ENCODE assay signal across 17 cellular contexts in the genomic region with DNA sequence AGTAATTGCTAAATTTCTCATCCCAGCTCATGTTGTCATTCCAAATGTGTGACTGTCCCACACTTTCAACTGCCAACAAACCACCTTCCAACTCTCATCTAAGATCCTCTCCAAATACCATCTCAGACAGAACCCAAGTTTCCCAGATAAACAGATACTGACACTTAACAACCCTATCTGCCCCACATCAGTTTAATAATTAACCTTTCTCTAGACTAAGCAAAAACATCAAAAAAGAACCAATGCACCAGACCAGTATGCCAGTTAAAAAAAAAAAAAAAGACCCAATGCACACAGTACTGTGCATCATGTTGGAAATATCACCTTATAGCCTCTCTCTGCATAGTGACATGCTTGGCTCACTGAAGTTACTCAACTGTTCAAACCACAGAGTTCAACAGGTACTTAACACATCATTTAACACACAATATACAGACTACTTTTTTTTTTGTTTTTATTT. TPM values are rescaled to one million over a fixed set of nuclear protein-coding genes. Genes with fewer than 3 reads are reported as not detected.
DNase-seq lines count a peak whose midpoint lies in the region; ATAC-seq and TF ChIP-seq lines count a peak whose summit lies in the region.
"Had no signal": no experiment of that assay in that cellular context is flagged by ENCODE, and none has a peak within 500 bp of the region (broad histone marks: within the 10 kb centered on the region; RNA-seq: fewer than 3 reads in every experiment).

No MANE protein-coding gene starts in this region.

- peaks cover 5% of the 10 kb centered on the region for H3K36me3 Mint-ChIP-seq in activated CD4-positive, alpha-beta T cell treated with anti-CD3 and anti-CD28 coated beads for 36 hours (ENCODE audit: low read depth)
- H3K36me3 Mint-ChIP-seq in activated CD4-positive, alpha-beta T cell treated with anti-CD3 and anti-CD28 coated beads, Interleukin-2, amount 10 ng/mL, durations not matched to agents 7 days and 5 days (ENCODE audit: low read depth) = peaks cover 16% of the 10 kb centered on the region
- H3K36me3 Mint-ChIP-seq in stimulated activated effector memory CD8-positive, alpha-beta T cell treated with anti-CD3 and anti-CD28 coated beads, Interleukin-12 subunit alpha, Interleukin-12 subunit beta, amount 100 ng/mL, for 72 hours = peaks cover 7% of the 10 kb centered on the region
- H3K36me3 Mint-ChIP-seq: natural killer cell treated with Interleukin-12 subunit alpha and Interleukin-12 subunit beta and Interleukin-15 and Interleukin-18, amount 100 ng/mL, for 72 hours had no signal

- H3K36me3 ChIP-seq in Loucy (ENCODE audit: insufficient read depth, low read length) (no peaks in the 10 kb centered on the region), esophagus muscularis mucosa (no peaks in the 10 kb centered on the region)
- H3K36me3 ChIP-seq: adrenal gland, gastrocnemius medialis had no signal

- H3K27me3 Mint-ChIP-seq in activated CD4-positive, alpha-beta T cell treated with anti-CD3 and anti-CD28 coated beads for 36 hours = no peaks in the 10 kb centered on the region
- no peaks in the 10 kb centered on the region for H3K27me3 Mint-ChIP-seq in activated CD4-positive, alpha-beta T cell treated with anti-CD3 and anti-CD28 coated beads, Interleukin-2, amount 10 ng/mL, durations not matched to agents 7 days and 5 days
- H3K27me3 Mint-ChIP-seq: natural killer cell treated with Interleukin-12 subunit alpha and Interleukin-12 subunit beta and Interleukin-15 and Interleukin-18, amount 100 ng/mL, for 72 hours had no signal

- CTCF ChIA-PET in activated CD4-positive, alpha-beta T cell treated with anti-CD3 and anti-CD28 coated beads for 36 hours (lab: Charles Lee) = no interaction called here
- CTCF ChIA-PET in activated CD4-positive, alpha-beta T cell treated with anti-CD3 and anti-CD28 coated beads, Interleukin-2, amount 10 ng/mL, durations not matched to agents 7 days and 5 days (lab: Charles Lee) = no interaction called here

- H3K4me3 ChIP-seq in Loucy (ENCODE audit: low read length, poor library complexity, severe bottlenecking) = no peak overlapping the region
- H3K4me3 ChIP-seq in esophagus muscularis mucosa = no peak overlapping the region
- H3K4me3 ChIP-seq: adrenal gland, gastrocnemius medialis had no signal

- H3K27ac Mint-ChIP-seq in activated CD4-positive, alpha-beta T cell treated with anti-CD3 and anti-CD28 coated beads for 36 hours = peak overlapping the region; percentile 17
- no peak overlapping the region for H3K27ac Mint-ChIP-seq in activated CD4-positive, alpha-beta T cell treated with anti-CD3 and anti-CD28 coated beads, Interleukin-2, amount 10 ng/mL, durations not matched to agents 7 days and 5 days
- no peak overlapping the region for H3K27ac Mint-ChIP-seq in stimulated activated effector memory CD8-positive, alpha-beta T cell treated with anti-CD3 and anti-CD28 coated beads, Interleukin-12 subunit alpha, Interleukin-12 subunit beta, amount 100 ng/mL, for 72 hours
- H3K27ac Mint-ChIP-seq: dendritic cell treated with granulocyte-macrophage colony-stimulating factor and Interleukin-4, amounts not matched to agents 40 ng/mL and 50 ng/mL, for 4 days; natural killer cell treated with Interleukin-12 subunit alpha and Interleukin-12 subunit beta and Interleukin-15 and Interleukin-18, amount 100 ng/mL, for 72 hours had no signal

- TF ChIP-seq POLR2A in esophagus muscularis mucosa (IDR thresholded peaks at IDR 0.05; ENCODE audit: low read depth) = no peak

- TF ChIP-seq CTCF in Loucy (conservative IDR thresholded peaks at IDR 0.05; ENCODE audit: low read length) (no peak), esophagus muscularis mucosa (IDR thresholded peaks at IDR 0.05) (no peak)

- POLR2A ChIA-PET in activated CD4-positive, alpha-beta T cell treated with anti-CD3 and anti-CD28 coated beads for 36 hours (lab: Charles Lee) = no interaction called here
- POLR2A ChIA-PET in activated CD4-positive, alpha-beta T cell treated with anti-CD3 and anti-CD28 coated beads, Interleukin-2, amount 10 ng/mL, durations not matched to agents 7 days and 5 days (lab: Charles Lee) = no interaction called here

- H3K9me2 ChIP-seq in Loucy (replicated peaks; ENCODE audit: low read depth, low read length) = no peaks in the 10 kb centered on the region

- no peak for TF ChIP-seq EP300 in esophagus muscularis mucosa (IDR thresholded peaks at IDR 0.05)

- no peak overlapping the region for H2AFZ ChIP-seq in Loucy (ENCODE audit: low read length)

- intact Hi-C loops in activated CD4-positive, alpha-beta T cell treated with anti-CD3 and anti-CD28 coated beads for 36 hours (cut with DNase I, micrococcal nuclease) = loop anchor here (5.0 to 10.0 kb wide), 3 partner anchors 148 to 844 kb away; partner anchors contain the start of genes ACTR8 (in 1 of the 2), GLT8D1 (in 1 of the 2) and SPCS1 (in 1 of the 2)
- intact Hi-C loops in esophagus muscularis mucosa (cut with DNase I) = no loop called here

- peak overlapping the region; percentile 22 for H3K4me2 ChIP-seq in Loucy (ENCODE audit: low read depth, low read length, poor library complexity, severe bottlenecking)

- peak; percentile 40 for ATAC-seq in activated CD4-positive, alpha-beta T cell treated with anti-CD3 and anti-CD28 coated beads for 36 hours
- ATAC-seq in stimulated activated effector memory CD8-positive, alpha-beta T cell treated with anti-CD3 and anti-CD28 coated beads, Interleukin-12 subunit alpha, Interleukin-12 subunit beta, amount 100 ng/mL, for 72 hours = peak; percentile 68
- ATAC-seq in HG03135 (IDR thresholded peaks at IDR 0.05; ENCODE audit: unreplicated experiment) (no peak), GM19324 (IDR thresholded peaks at IDR 0.05; ENCODE audit: low FRiP score, unreplicated experiment) (no peak)
- ATAC-seq: gastrocnemius medialis; natural killer cell treated with Interleukin-12 subunit alpha and Interleukin-12 subunit beta and Interleukin-15 and Interleukin-18, amount 100 ng/mL, for 72 hours had no signal

- H3K9ac ChIP-seq in Loucy (ENCODE audit: low read depth, low read length, poor library complexity, severe bottlenecking) = no peak overlapping the region

- no peak overlapping the region for H3K27ac ChIP-seq in esophagus muscularis mucosa (replicated peaks in 1 of 4)
- H3K27ac ChIP-seq: adrenal gland, gastrocnemius medialis had no signal

- H3K9me3 ChIP-seq in Loucy (ENCODE audit: insufficient read depth, low read depth, low read length) = no peaks in the 10 kb centered on the region
- H3K9me3 ChIP-seq in esophagus muscularis mucosa = no peaks in the 10 kb centered on the region
- H3K9me3 ChIP-seq: adrenal gland, gastrocnemius medialis had no signal

- H3K79me2 ChIP-seq in Loucy (ENCODE audit: insufficient read depth, low read length) = peaks cover 83% of the 10 kb centered on the region

- H3K4me1 ChIP-seq in Loucy (ENCODE audit: insufficient read depth, low read length, poor library complexity, severe bottlenecking) (peaks cover 42% of the 10 kb centered on the region), esophagus muscularis mucosa (peaks cover 0 to 43% (median 37%) of the 10 kb centered on the region in 4 donors)

- no peaks in the 10 kb centered on the region for H3F3A ChIP-seq in Loucy (ENCODE audit: low read depth)

- H3K27me3 ChIP-seq in Loucy (ENCODE audit: insufficient read depth, low read length, poor library complexity, severe bottlenecking) = no peaks in the 10 kb centered on the region
- H3K27me3 ChIP-seq in esophagus muscularis mucosa = no peaks in the 10 kb centered on the region
- H3K27me3 ChIP-seq: adrenal gland, gastrocnemius medialis had no signal

- peaks cover 74% of the 10 kb centered on the region for H3K4me1 Mint-ChIP-seq in activated CD4-positive, alpha-beta T cell treated with anti-CD3 and anti-CD28 coated beads for 36 hours
- peaks cover 64% of the 10 kb centered on the region for H3K4me1 Mint-ChIP-seq in activated CD4-positive, alpha-beta T cell treated with anti-CD3 and anti-CD28 coated beads, Interleukin-2, amount 10 ng/mL, durations not matched to agents 7 days and 5 days
- H3K4me1 Mint-ChIP-seq in stimulated activated effector memory CD8-positive, alpha-beta T cell treated with anti-CD3 and anti-CD28 coated beads, Interleukin-12 subunit alpha, Interleukin-12 subunit beta, amount 100 ng/mL, for 72 hours = peaks cover 60% of the 10 kb centered on the region

- peaks cover 28% of the 10 kb centered on the region for H4K20me1 ChIP-seq in Loucy (ENCODE audit: insufficient read depth, low read length, poor library complexity, severe bottlenecking)

- DNase-seq in activated CD4-positive, alpha-beta T cell treated with anti-CD3 and anti-CD28 coated beads for 36 hours = no peak
- no peak for DNase-seq in activated CD4-positive, alpha-beta T cell treated with anti-CD3 and anti-CD28 coated beads, Interleukin-2, amount 10 ng/mL, durations not matched to agents 7 days and 5 days
- DNase-seq in esophagus muscularis mucosa (ENCODE audit: extremely low spot score) = peak; percentile 37
- no peak for DNase-seq in stimulated activated effector memory CD8-positive, alpha-beta T cell treated with anti-CD3 and anti-CD28 coated beads, Interleukin-12 subunit alpha, Interleukin-12 subunit beta, amount 100 ng/mL, for 72 hours (ENCODE audit: low spot score in 2 of 2)
- no peak for DNase-seq in D341Med (ENCODE audit: low spot score)
- DNase-seq: 8988T, adrenal gland, DMS153, gastrocnemius medialis, Karpas-422, kidney, OCI-M1 had no signal

- H3K4me3 Mint-ChIP-seq in activated CD4-positive, alpha-beta T cell treated with anti-CD3 and anti-CD28 coated beads for 36 hours = no peak overlapping the region
- H3K4me3 Mint-ChIP-seq in activated CD4-positive, alpha-beta T cell treated with anti-CD3 and anti-CD28 coated beads, Interleukin-2, amount 10 ng/mL, durations not matched to agents 7 days and 5 days = no peak overlapping the region
- H3K4me3 Mint-ChIP-seq in stimulated activated effector memory CD8-positive, alpha-beta T cell treated with anti-CD3 and anti-CD28 coated beads, Interleukin-12 subunit alpha, Interleukin-12 subunit beta, amount 100 ng/mL, for 72 hours = no peak overlapping the region
- H3K4me3 Mint-ChIP-seq: dendritic cell treated with granulocyte-macrophage colony-stimulating factor and Interleukin-4, amounts not matched to agents 40 ng/mL and 50 ng/mL, for 4 days; natural killer cell treated with Interleukin-12 subunit alpha and Interleukin-12 subunit beta and Interleukin-15 and Interleukin-18, amount 100 ng/mL, for 72 hours had no signal

- H3K9me3 Mint-ChIP-seq in activated CD4-positive, alpha-beta T cell treated with anti-CD3 and anti-CD28 coated beads for 36 hours (ENCODE audit: low read depth) = no peaks in the 10 kb centered on the region
- no peaks in the 10 kb centered on the region for H3K9me3 Mint-ChIP-seq in activated CD4-positive, alpha-beta T cell treated with anti-CD3 and anti-CD28 coated beads, Interleukin-2, amount 10 ng/mL, durations not matched to agents 7 days and 5 days
- H3K9me3 Mint-ChIP-seq in stimulated activated effector memory CD8-positive, alpha-beta T cell treated with anti-CD3 and anti-CD28 coated beads, Interleukin-12 subunit alpha, Interleukin-12 subunit beta, amount 100 ng/mL, for 72 hours = no peaks in the 10 kb centered on the region
- H3K9me3 Mint-ChIP-seq: dendritic cell treated with granulocyte-macrophage colony-stimulating factor and Interleukin-4, amounts not matched to agents 40 ng/mL and 50 ng/mL, for 4 days; natural killer cell treated with Interleukin-12 subunit alpha and Interleukin-12 subunit beta and Interleukin-15 and Interleukin-18, amount 100 ng/mL, for 72 hours had no signal

RNA-seq across cellular contexts. Expression of gene SFMBT1, which starts 5.5 kb away (rescaled TPM):
- 10 to 100 TPM; 14.5 to 20.3 TPM for total RNA-seq in activated CD4-positive, alpha-beta T cell treated with anti-CD3 and anti-CD28 coated beads for 36 hours
- total RNA-seq in activated CD4-positive, alpha-beta T cell treated with anti-CD3 and anti-CD28 coated beads, Interleukin-2, amount 10 ng/mL, durations not matched to agents 7 days and 5 days = 10 to 100 TPM; 32.2 to 32.8 TPM
- 10 to 100 TPM; 15.4 to 27.6 (median 21.4) TPM for total RNA-seq in esophagus muscularis mucosa

Comparison
In these comparisons a context has a peak if more than half of its experiments do, and no peak if none do; other contexts are left out.
1. ATAC-seq: peak in activated CD4-positive, alpha-beta T cell treated with anti-CD3 and anti-CD28 coated beads for 36 hours (single experiment) and stimulated activated effector memory CD8-positive, alpha-beta T cell treated with anti-CD3 and anti-CD28 coated beads, Interleukin-12 subunit alpha, Interleukin-12 subunit beta, amount 100 ng/mL, for 72 hours (single experiment); none in HG03135 (single experiment) and GM19324 (single experiment).